Comparison of ENCODE assay signal across 8 cellular contexts in the genomic region with DNA sequence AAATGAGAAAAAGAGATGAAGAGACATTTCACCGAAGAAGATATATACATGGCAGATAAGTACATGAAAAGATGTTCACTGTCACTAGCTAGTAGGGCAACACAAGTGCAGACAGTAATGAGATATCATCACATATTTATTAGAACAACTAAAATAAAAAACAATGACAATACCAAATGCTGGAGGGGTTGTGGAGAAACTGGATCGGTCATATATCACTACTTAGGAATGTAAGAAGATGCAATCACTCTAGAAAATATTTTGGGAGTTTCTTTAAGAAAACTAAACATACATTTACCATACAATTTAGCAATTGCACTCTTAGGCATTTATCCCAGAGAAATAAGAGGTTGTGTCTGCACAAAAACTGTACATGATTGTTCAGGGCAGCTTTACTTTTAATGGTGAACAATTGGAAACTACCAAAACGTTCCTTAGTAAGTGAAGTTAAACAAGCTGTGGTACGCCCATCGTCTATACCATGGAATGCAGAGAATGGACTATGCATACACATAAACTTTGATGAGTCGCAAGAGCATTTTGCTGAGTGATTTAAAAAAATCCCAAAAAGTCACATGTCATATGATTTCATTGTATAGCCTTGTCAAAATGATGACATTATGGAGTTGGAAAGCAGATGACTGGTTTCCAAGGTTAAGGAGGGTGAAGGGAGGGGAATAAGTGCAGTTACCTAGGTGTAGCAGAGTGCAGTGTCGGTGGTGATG.
"Had no signal": no experiment of that assay in that cellular context is flagged by ENCODE, and none has a peak within 500 bp of the region (broad histone marks: within the 10 kb centered on the region; RNA-seq: fewer than 3 reads in every experiment).

No MANE protein-coding gene starts in this region.

- H3K4me3 ChIP-seq: GM23248 had no signal

- FAIRE-seq: H54, HTR-8/SVneo had no signal

- H3K9ac ChIP-seq: GM23248 had no signal

- DNase-seq: GM23248, GOT3, H9, HCEC 1CT, IMR-90, KBM-7 had no signal

- H3K27ac ChIP-seq: GM23248 had no signal

- H2AFZ ChIP-seq: GM23248 had no signal
